In the genomic region with DNA sequence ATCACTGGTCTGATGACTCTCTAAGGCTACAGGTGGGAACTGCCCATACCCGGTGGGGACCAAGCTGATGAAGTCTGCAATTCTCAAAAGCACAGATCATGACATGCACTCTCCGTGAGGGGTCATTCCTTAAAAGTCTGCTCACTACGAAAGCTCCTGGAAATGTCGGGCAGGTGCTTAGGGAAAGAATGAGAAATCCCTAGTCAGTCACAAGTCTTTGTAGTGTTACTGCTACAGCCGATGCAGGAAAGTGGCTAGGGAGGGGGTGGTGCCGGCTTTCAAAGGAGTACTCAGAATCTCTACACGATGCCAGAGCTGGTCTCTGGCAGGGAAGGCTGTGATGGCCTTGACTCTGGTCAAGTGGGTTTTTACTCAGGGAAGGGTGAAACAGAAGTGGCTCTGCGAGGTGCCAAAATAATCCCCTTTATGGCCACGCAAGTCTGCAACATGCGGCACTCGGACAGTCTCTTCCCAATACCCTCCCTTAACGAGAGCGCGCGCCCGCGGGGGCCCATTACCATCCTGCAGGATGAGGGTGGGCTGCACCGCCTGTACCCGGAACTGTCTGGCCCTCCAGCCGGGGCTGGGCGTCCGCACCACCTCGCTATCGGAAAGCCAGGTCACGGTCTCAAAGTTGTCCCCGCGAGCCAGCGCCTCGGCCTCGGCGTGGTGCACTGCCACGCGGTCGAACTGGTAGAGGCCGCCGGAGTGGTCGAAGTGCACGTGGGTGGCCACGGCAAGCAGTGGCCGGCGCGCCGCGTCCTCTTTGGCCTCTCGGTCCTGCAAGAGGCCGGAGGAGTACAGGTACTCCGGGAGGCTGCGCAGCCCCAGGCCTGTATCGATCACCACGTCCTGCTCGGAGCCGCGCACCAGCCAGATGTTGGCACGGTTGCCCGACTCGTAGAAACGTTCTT, we compare ENCODE assay signal across 8 cellular contexts. TPM values are rescaled to one million over a fixed set of nuclear protein-coding genes. Genes with fewer than 3 reads are reported as not detected.
DNase-seq lines count a peak whose midpoint lies in the region; ATAC-seq and TF ChIP-seq lines count a peak whose summit lies in the region.

No MANE protein-coding gene starts in this region.

- TF ChIP-seq CTCF in Panc1 (IDR thresholded peaks at IDR 0.05), result no peak
- TF ChIP-seq CTCF in adrenal gland (IDR thresholded peaks at IDR 0.05), result no peak
- TF ChIP-seq CTCF in progenitor cell of endocrine pancreas (IDR thresholded peaks at IDR 0.05; ENCODE audit: unreplicated experiment), result no peak

- H3K4me1 ChIP-seq in Panc1 (ENCODE audit: control insufficient read depth, insufficient read depth, low read length) (peaks cover 19% of the 10 kb centered on the region), adrenal gland (replicated peaks in 1 of 2) (peaks cover 6 to 23% of the 10 kb centered on the region in 2 donors), right cardiac atrium (ENCODE audit: control insufficient read depth, insufficient read depth, low read length) (no peaks in the 10 kb centered on the region)

- H3K4me3 ChIP-seq in Panc1 (ENCODE audit: low read depth in 2 of 2, low read length in 2 of 2) (peak overlapping the region; percentile 86 to 89), adrenal gland (peak overlapping the region; percentile 62 to 73 (median 70)), right cardiac atrium (ENCODE audit: low read length) (peak overlapping the region; percentile 51)

- intact Hi-C loops in Panc1 (cut with micrococcal nuclease; ENCODE audit: unreplicated experiment), result no loop called here
- intact Hi-C loops in adrenal gland (cut with DNase I), result no loop called here
- intact Hi-C loops in right cardiac atrium (cut with DNase I), result loop anchor here in 2 of 4 donors (5.0 to 10.0 kb wide), 2 partner anchors 51 to 54 kb away; a partner anchor contains a TSS

- peaks cover 9% of the 10 kb centered on the region for H3K4me1 Mint-ChIP-seq in progenitor cell of endocrine pancreas (ENCODE audit: low read depth)

- no peaks in the 10 kb centered on the region for H3K9me3 ChIP-seq in Panc1 (ENCODE audit: control insufficient read depth, insufficient read depth, low read depth, low read length)
- H3K9me3 ChIP-seq in adrenal gland (replicated peaks in 1 of 3), result no peaks in the 10 kb centered on the region
- no peaks in the 10 kb centered on the region for H3K9me3 ChIP-seq in right cardiac atrium (ENCODE audit: control insufficient read depth, low read length)

- BruUV-seq in Panc1 (replicated peaks; lab: Mats Ljungman, UMichigan), result no TSS peak

- H3K9me3 Mint-ChIP-seq in progenitor cell of endocrine pancreas (ENCODE audit: low read depth), result peaks cover 3% of the 10 kb centered on the region

- H3K36me3 ChIP-seq in Panc1 (ENCODE audit: control insufficient read depth, insufficient read depth, low read length), result no peaks in the 10 kb centered on the region; the same call in 1 of the 2 replicates
- no peaks in the 10 kb centered on the region for H3K36me3 ChIP-seq in adrenal gland (replicated peaks in 1 of 2)

- H3K27ac ChIP-seq in Panc1 (ENCODE audit: low read length) (peak overlapping the region; percentile 84), adrenal gland (peak overlapping the region in 4 of 5 donors; percentile 57 to 90 (median 76)), right cardiac atrium (ENCODE audit: low read length) (peak overlapping the region; percentile 50)

- WGBS in adrenal gland, 4 donors, result 1 to 3% (median 2%) methylated on average over 11 to 57 of the region's 57 CpGs
- WGBS in right cardiac atrium, result 1% methylated on average over 57 of the region's 57 CpGs

- ATAC-seq in GM19043 (IDR thresholded peaks at IDR 0.05; ENCODE audit: low read depth, unreplicated experiment) (peak; percentile 3), HG03378 (IDR thresholded peaks at IDR 0.05; ENCODE audit: unreplicated experiment) (peak; percentile 19), Panc1 (peak; percentile 47), right cardiac atrium (peak; percentile 54 to 55)

- POLR2A ChIA-PET in Panc1 (lab: Charles Lee), result no interaction called here

- TF ChIP-seq POLR2A in adrenal gland (IDR thresholded peaks at IDR 0.05), result no peak

- in situ Hi-C loops in Panc1 (cut with HindIII; ENCODE audit: low pct_unique_long_range_greater_than_20kb, low sequenced_read_pairs), result no loop called here

- no peaks in the 10 kb centered on the region for H3K27me3 ChIP-seq in Panc1 (ENCODE audit: control insufficient read depth, insufficient read depth, low read length)
- H3K27me3 ChIP-seq in adrenal gland, result no peaks in the 10 kb centered on the region
- no peaks in the 10 kb centered on the region for H3K27me3 ChIP-seq in right cardiac atrium (ENCODE audit: control insufficient read depth, insufficient read depth)

- peak in 8 of 14 donors; percentile 33 to 76 (median 60) for DNase-seq in C1 segment of cervical spinal cord (lab: John Stamatoyannopoulos, UW)
- no peak for DNase-seq in Panc1 (ENCODE audit: low read depth, low spot score)
- DNase-seq in adrenal gland, result peak in 6 of 7 donors; percentile 19 to 62 (median 51)
- DNase-seq in right cardiac atrium, result peak in 2 of 3 donors; percentile 37 to 72
- DNase-seq in progenitor cell of endocrine pancreas (ENCODE audit: low spot score, unreplicated experiment), result no peak
- no peak for DNase-seq in HPDE6-E6E7 (ENCODE audit: extremely low spot score)

- H3K27ac Mint-ChIP-seq in progenitor cell of endocrine pancreas, result peak overlapping the region; percentile 97

- peak overlapping the region; percentile 96 for H3K4me3 Mint-ChIP-seq in progenitor cell of endocrine pancreas (ENCODE audit: low read depth)

- CTCF ChIA-PET in Panc1 (lab: Charles Lee), result no interaction called here

- peaks cover 4% of the 10 kb centered on the region for H3K36me3 Mint-ChIP-seq in progenitor cell of endocrine pancreas (ENCODE audit: insufficient read depth)

- H3K27me3 Mint-ChIP-seq in progenitor cell of endocrine pancreas, result peaks cover 28% of the 10 kb centered on the region

RNA-seq across cellular contexts. Expression of a gene that starts 1.0 kb away (rescaled TPM):
- total RNA-seq in Panc1 (2021; ENCODE audit: unreplicated experiment) (5.9 TPM), adrenal gland (1 to 10 TPM; 3.7 to 7.1 (median 5.2) TPM), right cardiac atrium (1 to 10 TPM; 2.6 to 4.6 (median 4.3) TPM), progenitor cell of endocrine pancreas (4.3 and 4.5 TPM in 2 replicates)
- polyA plus RNA-seq in Panc1 (2012; ENCODE audit: insufficient read length), result 3.9 TPM
- polyA plus RNA-seq in adrenal gland (1 to 10 TPM; 1.3 to 8.8 (median 1.4) TPM), right cardiac atrium (2.3 TPM)

RNA-seq across cellular contexts. Expression of a gene that starts 1.1 kb away (rescaled TPM):
- 23.4 TPM for total RNA-seq in Panc1 (2021; ENCODE audit: unreplicated experiment)
- polyA plus RNA-seq in Panc1 (2012; ENCODE audit: insufficient read length), result 13.6 TPM
- total RNA-seq in adrenal gland, result 1 to 10 TPM in 1 of 8 donors, under 1 TPM in 5, not detected in 2; 0.30 to 1.2 (median 0.78) TPM
- polyA plus RNA-seq in adrenal gland, result 1 to 10 TPM; 1.0 to 2.4 (median 2.1) TPM
- total RNA-seq in right cardiac atrium, result 1 to 10 TPM in 1 of 4 donors, under 1 TPM in 3; 0.83 to 1.4 (median 0.97) TPM
- polyA plus RNA-seq in right cardiac atrium, result 0.52 TPM
- total RNA-seq in progenitor cell of endocrine pancreas, result 2.1 and 3.2 TPM in 2 replicates

RNA-seq across cellular contexts. Expression of a gene that starts 55.8 kb away (rescaled TPM):
- 16.0 TPM for total RNA-seq in Panc1 (2021; ENCODE audit: unreplicated experiment)
- 10.9 TPM for polyA plus RNA-seq in Panc1 (2012; ENCODE audit: insufficient read length)
- total RNA-seq in adrenal gland, result 10 to 100 TPM in 6 of 8 donors, 1 to 10 TPM in 2; 6.8 to 33.2 (median 16.1) TPM
- polyA plus RNA-seq in adrenal gland, result 10 to 100 TPM in 1 of 3 donors, 1 to 10 TPM in 2; 3.4 to 38.6 (median 4.2) TPM
- 10 to 100 TPM; 19.5 to 34.0 (median 24.9) TPM for total RNA-seq in right cardiac atrium
- 10.6 TPM for polyA plus RNA-seq in right cardiac atrium
- total RNA-seq in progenitor cell of endocrine pancreas, result 16.4 and 17.2 TPM in 2 replicates

Comparison
In these comparisons a context has a peak if more than half of its experiments do, and no peak if none do; other contexts are left out.
1. DNase-seq: peak in C1 segment of cervical spinal cord (8 of 14), adrenal gland (6 of 7) and right cardiac atrium (2 of 3); none in Panc1 (single experiment), progenitor cell of endocrine pancreas (single experiment) and HPDE6-E6E7 (single experiment).
2. ATAC-seq: peak in every context shown above with its lines; median percentile 54 in right cardiac atrium; 47 in Panc1; 19 in HG03378; 3 in GM19043.
3. Peak in every context shown above with its lines, with median percentiles within 50 percentile points of each other: H3K27ac ChIP-seq and H3K4me3 ChIP-seq.